ENCODE assay signal across 8 cellular contexts in genomic region chr12:14256555-14257169, GRCh38.
DNase-seq lines count a peak whose midpoint lies in the region; ATAC-seq and TF ChIP-seq lines count a peak whose summit lies in the region.

No MANE protein-coding gene starts in this region.

- no peak for TF ChIP-seq POLR2A in heart left ventricle (IDR thresholded peaks at IDR 0.05)

- H3K27ac ChIP-seq in KOPT-K1 (ENCODE audit: low read depth, low read length, poor library complexity, severe bottlenecking) (peak overlapping the region; percentile 56), heart left ventricle (peak overlapping the region; percentile 85 to 98 (median 88)), psoas muscle (peak overlapping the region; percentile 75)

- DNase-seq in NCI-H1417 (lab: John Stamatoyannopoulos, UW) (peak in 2 of 3 experiments; percentile 19 to 52), NCI-H1417 treated with DMSO at 0.1 percent for 48 hours (lab: John Stamatoyannopoulos, UW) (no peak), SW480 (ENCODE audit: low spot score) (peak; percentile 65), adipocyte (ENCODE audit: low read depth) (peak; percentile 92), heart left ventricle (peak; percentile 81 to 90 (median 84)), psoas muscle (peak; percentile 81 to 84), ureter (ENCODE audit: low spot score) (peak; percentile 78)

- H3K9me3 ChIP-seq in KOPT-K1 (ENCODE audit: insufficient read depth, low read length, poor library complexity, severe bottlenecking), result peaks cover 19% of the 10 kb centered on the region
- H3K9me3 ChIP-seq in adipocyte (ENCODE audit: control insufficient read depth, low read length), result no peaks in the 10 kb centered on the region
- peaks cover 0 to 15% (median 0%) of the 10 kb centered on the region in 12 donors for H3K9me3 ChIP-seq in heart left ventricle
- no peaks in the 10 kb centered on the region for H3K9me3 ChIP-seq in psoas muscle

- H3K4me1 ChIP-seq in adipocyte (ENCODE audit: control insufficient read depth, insufficient read depth, low read length), result peaks cover 45% of the 10 kb centered on the region
- H3K4me1 ChIP-seq in heart left ventricle, result peaks cover 4 to 72% (median 46%) of the 10 kb centered on the region in 12 donors
- H3K4me1 ChIP-seq in psoas muscle, result peaks cover 35% of the 10 kb centered on the region

- H3K27me3 ChIP-seq in adipocyte (replicated peaks; ENCODE audit: control insufficient read depth, insufficient read depth, low read length) (no peaks in the 10 kb centered on the region), heart left ventricle (peaks cover 0 to 3% (median 0%) of the 10 kb centered on the region in 9 donors), psoas muscle (ENCODE audit: insufficient read depth in 3 of 3, low read length in 2 of 3) (no peaks in the 10 kb centered on the region)

- peak; percentile 68 to 87 (median 84) for TF ChIP-seq CTCF in heart left ventricle (IDR thresholded peaks at IDR 0.05)
- peak; percentile 71 for TF ChIP-seq CTCF in psoas muscle (IDR thresholded peaks at IDR 0.05)

- peak; percentile 55 to 71 (median 64) for ATAC-seq in heart left ventricle
- peak; percentile 59 to 79 (median 68) for ATAC-seq in psoas muscle

- H3K9ac ChIP-seq in adipocyte (ENCODE audit: low read length), result peak overlapping the region; percentile 83

- 32 to 47% (median 41%) methylated on average over 15 of the region's 15 CpGs for WGBS in heart left ventricle, 4 donors
- WGBS in psoas muscle, 3 donors, result 33 to 49% (median 35%) methylated on average over 15 of the region's 15 CpGs

- H3K36me3 ChIP-seq in KOPT-K1 (ENCODE audit: insufficient read depth, low read length), result no peaks in the 10 kb centered on the region
- H3K36me3 ChIP-seq in adipocyte (ENCODE audit: control insufficient read depth, insufficient read depth, low read length, severe bottlenecking), result no peaks in the 10 kb centered on the region
- no peaks in the 10 kb centered on the region for H3K36me3 ChIP-seq in heart left ventricle
- H3K36me3 ChIP-seq in psoas muscle (ENCODE audit: insufficient read depth in 1 of 2, low read depth in 1 of 2), result no peaks in the 10 kb centered on the region

- intact Hi-C loops in heart left ventricle (cut with DNase I), result loop anchor here in 9 of 10 donors (1.0 to 10.0 kb wide), 16 partner anchors 108 to 518 kb away; partner anchors contain the start of genes ATF7IP (in 6 of the 9) and PLBD1 (in 1 of the 9)
- intact Hi-C loops in psoas muscle (cut with DNase I), result loop anchor here in 1 of 2 donors (2.0 kb wide), 1 partner anchor 110 kb away; no protein-coding TSS in a partner anchor

- peak overlapping the region; percentile 63 for H3K4me3 ChIP-seq in adipocyte (ENCODE audit: low read length)
- H3K4me3 ChIP-seq in heart left ventricle, result peak overlapping the region in 6 of 12 donors; percentile 7 to 32 (median 20)
- peak overlapping the region; percentile 25 for H3K4me3 ChIP-seq in psoas muscle
